ENCODE assay signal across 8 cellular contexts in genomic region chr2:148614332-148615049, GRCh38. TPM values are rescaled to one million over a fixed set of nuclear protein-coding genes. Genes with fewer than 3 reads are reported as not detected.
DNase-seq lines count a peak whose midpoint lies in the region; ATAC-seq and TF ChIP-seq lines count a peak whose summit lies in the region.

No MANE protein-coding gene starts in this region.

- H3K27me3 Mint-ChIP-seq in mesothelial cell of epicardium (ENCODE audit: low read depth) = no peaks in the 10 kb centered on the region

- H3K4me3 Mint-ChIP-seq in mesothelial cell of epicardium = no peak overlapping the region

- H3K4me3 ChIP-seq in cardiac fibroblast (replicated peaks in 1 of 2; ENCODE audit: low read depth in 2 of 2, low read length in 2 of 2) = no peak overlapping the region

- H3K9me3 Mint-ChIP-seq in mesothelial cell of epicardium = no peaks in the 10 kb centered on the region

- no peaks in the 10 kb centered on the region for H3K36me3 Mint-ChIP-seq in mesothelial cell of epicardium

- no peak for TF ChIP-seq CTCF in cardiac fibroblast (IDR thresholded peaks at IDR 0.05; ENCODE audit: low read depth, low read length)
- no peak for TF ChIP-seq CTCF in mesothelial cell of epicardium (IDR thresholded peaks at IDR 0.05; ENCODE audit: unreplicated experiment)

- peak overlapping the region; percentile 97 for H3K27ac Mint-ChIP-seq in mesothelial cell of epicardium

- H3K4me1 Mint-ChIP-seq in mesothelial cell of epicardium = peaks cover 27% of the 10 kb centered on the region

- DNase-seq in ACHN = peak; percentile 29
- DNase-seq in NOMO-1 treated with DMSO at 0.1 percent for 48 hours (lab: John Stamatoyannopoulos, UW; ENCODE audit: unreplicated experiment) = peak; percentile 89
- peak; percentile 16 to 46 for DNase-seq in cardiac fibroblast (ENCODE audit: low read depth in 2 of 2)
- peak; percentile 37 to 71 for DNase-seq in mesothelial cell of epicardium (ENCODE audit: low spot score in 2 of 2, unreplicated experiment in 2 of 2)
- no peak for DNase-seq in activated effector memory CD4-positive, alpha-beta T cell treated with Interleukin-2 at 50 U/mL for 16 hours
- no peak for DNase-seq in NCI-H146 (lab: John Stamatoyannopoulos, UW)

- peak; percentile 95 for ATAC-seq in GM18868 (IDR thresholded peaks at IDR 0.05; ENCODE audit: unreplicated experiment)
- ATAC-seq in HG02943 (IDR thresholded peaks at IDR 0.05; ENCODE audit: low read depth, unreplicated experiment) = peak; percentile 92

- in situ Hi-C loops in ACHN (cut with HindIII; ENCODE audit: low pct_ligation_motif_present, low pct_unique_long_range_greater_than_20kb, low sequenced_read_pairs) = no loop called here

RNA-seq across cellular contexts. Expression of gene EPC2, which starts 30.1 kb away (rescaled TPM):
- total RNA-seq in mesothelial cell of epicardium = 43.8 to 45.6 TPM (median 45.3 TPM) in 3 replicates

Comparison
In these comparisons a context has a peak if more than half of its experiments do, and no peak if none do; other contexts are left out.
1. DNase-seq: peak in ACHN (single experiment), NOMO-1 treated with DMSO at 0.1 percent for 48 hours (single experiment), cardiac fibroblast (2 of 2) and mesothelial cell of epicardium (2 of 2); none in activated effector memory CD4-positive, alpha-beta T cell treated with Interleukin-2 at 50 U/mL for 16 hours (single experiment) and NCI-H146 (single experiment).